In the genomic region with DNA sequence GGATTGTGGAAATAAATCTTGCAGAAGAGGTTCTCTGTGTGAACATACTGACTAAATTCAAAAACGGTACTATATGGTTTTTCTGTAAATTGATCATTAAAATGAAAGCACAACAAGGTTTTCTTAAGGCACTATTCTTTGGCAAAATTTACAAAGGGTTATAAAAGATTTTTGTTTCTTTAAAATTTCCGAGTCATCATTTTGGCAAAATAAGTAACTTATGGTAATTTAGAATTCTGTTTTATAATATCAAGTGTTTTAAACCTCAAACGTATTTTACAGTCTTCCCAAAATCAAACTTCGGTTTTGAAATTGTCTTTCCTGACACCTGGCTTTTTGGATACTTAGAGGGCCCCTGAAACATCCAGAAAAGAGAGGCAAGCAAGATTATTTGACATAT, we compare ENCODE assay signal across 22 cellular contexts.
DNase-seq lines count a peak whose midpoint lies in the region; ATAC-seq, FAIRE-seq and TF ChIP-seq lines count a peak whose summit lies in the region.
"Had no signal": no experiment of that assay in that cellular context is flagged by ENCODE, and none has a peak within 500 bp of the region (broad histone marks: within the 10 kb centered on the region; RNA-seq: fewer than 3 reads in every experiment).

No MANE protein-coding gene starts in this region.

- TF ChIP-seq POLR2A in upper lobe of left lung (IDR thresholded peaks at IDR 0.05) = no peak

- peaks cover 9% of the 10 kb centered on the region for H3K9me3 Mint-ChIP-seq in WTC11

- peak overlapping the region; percentile 50 for H3K4me3 Mint-ChIP-seq in WTC11
- H3K4me3 Mint-ChIP-seq: CD4-positive, CD25-positive, alpha-beta regulatory T cell; CD8-positive, alpha-beta memory T cell had no signal

- no peak for TF ChIP-seq EP300 in upper lobe of left lung (IDR thresholded peaks at IDR 0.05)

- 65 to 76% (median 73%) methylated on average over 4 of the region's 4 CpGs for WGBS in small intestine, 3 donors
- WGBS in upper lobe of left lung, 2 donors = 82 to 84% methylated on average over 4 of the region's 4 CpGs

- no peaks in the 10 kb centered on the region for H3K27me3 Mint-ChIP-seq in WTC11 (ENCODE audit: low read depth)
- H3K27me3 Mint-ChIP-seq: CD4-positive, CD25-positive, alpha-beta regulatory T cell had no signal

- H3K4me3 ChIP-seq in HUES48 (ENCODE audit: low read depth, low read length) = peak overlapping the region; percentile 21; the same call in 1 of the 2 replicates
- H3K4me3 ChIP-seq in small intestine (ENCODE audit: low read depth in 1 of 2, low read length in 2 of 2) = no peak overlapping the region
- no peak overlapping the region for H3K4me3 ChIP-seq in upper lobe of left lung
- H3K4me3 ChIP-seq in foreskin fibroblast (ENCODE audit: low read depth in 1 of 2, low read length in 2 of 2) = no peak overlapping the region
- H3K4me3 ChIP-seq: GM23248 had no signal

- H3K36me3 ChIP-seq in HUES48 (ENCODE audit: control insufficient read depth, insufficient read depth, low read length) (peaks cover 6% of the 10 kb centered on the region; the same call in 1 of the 2 replicates), small intestine (ENCODE audit: control insufficient read depth in 2 of 2, insufficient read depth in 2 of 2, low read length in 2 of 2) (no peaks in the 10 kb centered on the region), upper lobe of left lung (no peaks in the 10 kb centered on the region)
- H3K36me3 ChIP-seq: BE2C had no signal

- H3K4me1 ChIP-seq in HUES48 (ENCODE audit: control insufficient read depth, insufficient read depth, low read length) (peaks cover 29% of the 10 kb centered on the region), small intestine (ENCODE audit: control insufficient read depth in 2 of 2, insufficient read depth in 1 of 2, low read depth in 1 of 2, low read length in 1 of 2) (no peaks in the 10 kb centered on the region), upper lobe of left lung (no peaks in the 10 kb centered on the region)
- H3K4me1 ChIP-seq: BE2C had no signal

- H3K9ac ChIP-seq in HUES48 (ENCODE audit: low read depth, low read length) = no peak overlapping the region
- H3K9ac ChIP-seq: GM23248 had no signal

- TF ChIP-seq CTCF in WTC11 (IDR thresholded peaks at IDR 0.05) = no peak
- TF ChIP-seq CTCF in upper lobe of left lung (IDR thresholded peaks at IDR 0.05) = no peak
- TF ChIP-seq CTCF in foreskin fibroblast (IDR thresholded peaks at IDR 0.05; ENCODE audit: low read depth, low read length) = no peak

- DNase-seq in WTC11 (ENCODE audit: low spot score) = no peak
- DNase-seq in small intestine = no peak
- DNase-seq in upper lobe of left lung = no peak
- no peak for DNase-seq in foreskin fibroblast
- DNase-seq: ACHN; BE2C; C1 segment of cervical spinal cord; CD4-positive, CD25-positive, alpha-beta regulatory T cell; CD8-positive, alpha-beta memory T cell; COR-L47; DMS 273 treated with DMSO at 0.1 percent for 48 hours; DMS53; DND-41; EL; GM23248; H7; KBM-7 had no signal

- no peaks in the 10 kb centered on the region for H3K9me3 ChIP-seq in HUES48 (ENCODE audit: control insufficient read depth, insufficient read depth, low read length)
- no peaks in the 10 kb centered on the region for H3K9me3 ChIP-seq in small intestine (ENCODE audit: control insufficient read depth, low read depth)
- no peaks in the 10 kb centered on the region for H3K9me3 ChIP-seq in upper lobe of left lung
- H3K9me3 ChIP-seq: BE2C had no signal

- peaks cover 52% of the 10 kb centered on the region for H3K4me1 Mint-ChIP-seq in WTC11
- H3K4me1 Mint-ChIP-seq: CD4-positive, CD25-positive, alpha-beta regulatory T cell; CD8-positive, alpha-beta memory T cell had no signal

- CTCF ChIA-PET in WTC11 (lab: Charles Lee) = no interaction called here

- peak; percentile 57 for FAIRE-seq in G401.6 (lab: Jason Lieb, UNC)
- FAIRE-seq in small intestine (lab: Jason Lieb, UNC) = peak; percentile 26
- FAIRE-seq: GM12891, HTR-8/SVneo had no signal

- H3K27me3 ChIP-seq in HUES48 (ENCODE audit: control insufficient read depth, insufficient read depth, low read length) (no peaks in the 10 kb centered on the region), small intestine (ENCODE audit: control insufficient read depth in 2 of 2, insufficient read depth in 2 of 2, low read length in 2 of 2) (no peaks in the 10 kb centered on the region), upper lobe of left lung (no peaks in the 10 kb centered on the region)
- H3K27me3 ChIP-seq: BE2C had no signal

- ATAC-seq in WTC11 (no peak), upper lobe of left lung (ENCODE audit: low FRiP score in 2 of 2) (no peak), GM18909 (IDR thresholded peaks at IDR 0.05; ENCODE audit: poor library complexity, unreplicated experiment) (no peak)

- H3K27ac ChIP-seq in HUES48 (ENCODE audit: low read depth, low read length) = no peak overlapping the region
- H3K27ac ChIP-seq in small intestine (ENCODE audit: low read depth in 1 of 2, low read length in 1 of 2) = no peak overlapping the region
- no peak overlapping the region for H3K27ac ChIP-seq in upper lobe of left lung
- H3K27ac ChIP-seq: GM23248 had no signal

- H3K36me3 Mint-ChIP-seq in WTC11 = peaks cover 16% of the 10 kb centered on the region
- H3K36me3 Mint-ChIP-seq: CD4-positive, CD25-positive, alpha-beta regulatory T cell; CD8-positive, alpha-beta memory T cell had no signal

- peak overlapping the region; percentile 51; the same call in 1 of the 2 replicates for H3K27ac Mint-ChIP-seq in WTC11
- H3K27ac Mint-ChIP-seq: CD4-positive, CD25-positive, alpha-beta regulatory T cell; CD8-positive, alpha-beta memory T cell had no signal

- POLR2A ChIA-PET in WTC11 (lab: Charles Lee) = no interaction called here

TF ChIP-seq in WTC11, 78 proteins besides CTCF, POLR2A, EP300 and RAD21:
- TF ChIP-seq ETV6 (CRISPR knock-in tag; IDR thresholded peaks at IDR 0.05) = no peak
- TF ChIP-seq, protein P1, sequence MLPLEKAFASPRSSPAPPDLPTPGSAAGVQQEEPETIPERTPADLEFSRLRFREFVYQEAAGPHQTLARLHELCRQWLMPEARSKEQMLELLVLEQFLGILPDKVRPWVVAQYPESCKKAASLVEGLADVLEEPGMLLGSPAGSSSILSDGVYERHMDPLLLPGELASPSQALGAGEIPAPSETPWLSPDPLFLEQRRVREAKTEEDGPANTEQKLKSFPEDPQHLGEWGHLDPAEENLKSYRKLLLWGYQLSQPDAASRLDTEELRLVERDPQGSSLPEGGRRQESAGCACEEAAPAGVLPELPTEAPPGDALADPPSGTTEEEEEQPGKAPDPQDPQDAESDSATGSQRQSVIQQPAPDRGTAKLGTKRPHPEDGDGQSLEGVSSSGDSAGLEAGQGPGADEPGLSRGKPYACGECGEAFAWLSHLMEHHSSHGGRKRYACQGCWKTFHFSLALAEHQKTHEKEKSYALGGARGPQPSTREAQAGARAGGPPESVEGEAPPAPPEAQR (CRISPR knock-in tag; IDR thresholded peaks at IDR 0.05) = no peak
- no peak for TF ChIP-seq ZNF263 (CRISPR knock-in tag; IDR thresholded peaks at IDR 0.05; ENCODE audit: low read depth)
- no peak for TF ChIP-seq OVOL2 (CRISPR knock-in tag; IDR thresholded peaks at IDR 0.05; ENCODE audit: borderline replicate concordance)
- TF ChIP-seq ZNF396 (CRISPR knock-in tag; IDR thresholded peaks at IDR 0.05; ENCODE audit: borderline replicate concordance) = no peak
- TF ChIP-seq ZNF423 (CRISPR knock-in tag; IDR thresholded peaks at IDR 0.05) = no peak
- no peak for TF ChIP-seq FOXJ3 (CRISPR knock-in tag; IDR thresholded peaks at IDR 0.05; ENCODE audit: borderline replicate concordance)
- TF ChIP-seq FOXP1 (CRISPR knock-in tag; IDR thresholded peaks at IDR 0.05; ENCODE audit: borderline replicate concordance) = no peak
- TF ChIP-seq, protein P2, sequence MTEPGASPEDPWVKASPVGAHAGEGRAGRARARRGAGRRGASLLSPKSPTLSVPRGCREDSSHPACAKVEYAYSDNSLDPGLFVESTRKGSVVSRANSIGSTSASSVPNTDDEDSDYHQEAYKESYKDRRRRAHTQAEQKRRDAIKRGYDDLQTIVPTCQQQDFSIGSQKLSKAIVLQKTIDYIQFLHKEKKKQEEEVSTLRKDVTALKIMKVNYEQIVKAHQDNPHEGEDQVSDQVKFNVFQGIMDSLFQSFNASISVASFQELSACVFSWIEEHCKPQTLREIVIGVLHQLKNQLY (CRISPR knock-in tag; IDR thresholded peaks at IDR 0.05) = no peak
